In genomic region chr12:53327435-53328042, GRCh38 we compare ENCODE assay signal across 1 cellular context.
TF ChIP-seq lines count a peak whose summit lies in the region.

No MANE protein-coding gene starts in this region.

TF ChIP-seq in WTC11, 78 proteins besides CTCF, POLR2A, EP300 and RAD21 (continued from another document):
- TF ChIP-seq PRDM15 (CRISPR knock-in tag; IDR thresholded peaks at IDR 0.05), result no peak
- TF ChIP-seq NR1H2 (CRISPR knock-in tag; IDR thresholded peaks at IDR 0.05), result no peak
- no peak for TF ChIP-seq ERG (CRISPR knock-in tag; IDR thresholded peaks at IDR 0.05)
- no peak for TF ChIP-seq NR2C2 (CRISPR knock-in tag; IDR thresholded peaks at IDR 0.05)
- TF ChIP-seq ZNF138 (CRISPR knock-in tag; conservative IDR thresholded peaks at IDR 0.05), result no peak
